In the genomic region with DNA sequence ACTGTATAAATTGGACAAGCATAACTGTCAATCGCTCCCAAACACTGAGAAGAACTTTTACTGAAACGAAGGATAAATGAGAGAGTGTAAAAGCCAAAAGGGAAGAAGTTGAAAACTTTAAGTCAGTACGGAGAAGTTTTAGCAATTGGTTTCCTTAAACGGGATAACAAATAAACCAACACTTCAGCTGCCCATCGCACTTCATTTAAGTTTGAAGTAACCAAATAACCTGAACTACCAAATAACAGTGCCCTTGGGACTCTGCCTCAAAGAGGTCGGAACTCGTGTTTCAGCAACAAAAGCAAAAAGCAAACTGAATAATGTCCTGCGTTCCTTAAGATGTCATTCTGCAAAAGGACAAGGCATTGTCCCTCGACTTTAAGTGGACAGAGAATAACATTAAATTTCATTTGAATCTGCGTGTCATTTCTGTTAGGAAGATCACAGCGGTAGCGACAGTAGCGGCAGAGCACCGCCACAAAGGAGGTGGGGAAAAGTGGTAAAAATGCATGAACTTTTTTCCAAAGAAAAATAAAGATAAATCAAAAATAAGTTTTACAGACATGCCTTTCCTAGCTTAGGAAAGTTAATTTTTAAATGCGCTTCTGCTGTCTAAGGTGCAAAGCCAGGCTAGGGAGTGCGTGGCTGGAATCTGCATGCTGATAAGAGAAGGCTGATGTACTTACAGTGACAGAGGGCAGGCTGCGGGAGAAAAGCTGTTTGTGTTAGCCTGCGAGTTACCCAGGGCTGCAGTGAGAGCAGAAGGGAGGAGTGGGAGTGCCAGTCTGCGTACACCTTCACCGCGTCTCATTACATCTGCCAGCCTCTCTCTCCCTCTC, we compare ENCODE assay signal across 11 cellular contexts.
A peak's percentile ranks its signal among the peaks of the same experiment; 100 is the strongest.
DNase-seq lines count a peak whose midpoint lies in the region; ATAC-seq and TF ChIP-seq lines count a peak whose summit lies in the region.
"Had no signal": no experiment of that assay in that cellular context is flagged by ENCODE, and none has a peak within 500 bp of the region (broad histone marks: within the 10 kb centered on the region; RNA-seq: fewer than 3 reads in every experiment).

No MANE protein-coding gene starts in this region.

- H3K36me3 ChIP-seq in neural progenitor cell = no peaks in the 10 kb centered on the region

- H3K9me3 Mint-ChIP-seq in brain (peaks cover 0 to 5% (median 0%) of the 10 kb centered on the region in 5 experiments), neural progenitor cell (no peaks in the 10 kb centered on the region), natural killer cell (no peaks in the 10 kb centered on the region)

- H3F3A ChIP-seq in neural progenitor cell (ENCODE audit: low read depth) = peaks cover 26% of the 10 kb centered on the region

- intact Hi-C loops in natural killer cell (cut with micrococcal nuclease) = loop anchor here (5.0 kb wide), 1 partner anchor 669 kb away; no protein-coding TSS in a partner anchor

- peaks cover 7% of the 10 kb centered on the region for H4K20me1 ChIP-seq in neural progenitor cell (ENCODE audit: low read depth)

- peaks cover 39% of the 10 kb centered on the region for H3K4me1 ChIP-seq in neural progenitor cell

- peaks cover 30% of the 10 kb centered on the region for H3K4me1 Mint-ChIP-seq in brain
- H3K4me1 Mint-ChIP-seq in neural progenitor cell = peaks cover 34% of the 10 kb centered on the region
- H3K4me1 Mint-ChIP-seq in natural killer cell = peaks cover under 1 to 16% of the 10 kb centered on the region in 2 donors

- H3K4me2 ChIP-seq in neural progenitor cell = peak overlapping the region; percentile 52

- peak overlapping the region; percentile 7 to 70 (median 61) for H3K27ac Mint-ChIP-seq in brain
- H3K27ac Mint-ChIP-seq in neural progenitor cell = no peak overlapping the region
- no peak overlapping the region for H3K27ac Mint-ChIP-seq in natural killer cell

- DNase-seq in NCI-H2107 treated with DMSO at 0.1 percent for 48 hours (lab: John Stamatoyannopoulos, UW; ENCODE audit: unreplicated experiment) (peak; percentile 88), NCI-H2107 (lab: John Stamatoyannopoulos, UW) (no peak), NCI-H1092 treated with DMSO at 0.1 percent for 48 hours (lab: John Stamatoyannopoulos, UW) (peak; percentile 80), neural progenitor cell (ENCODE audit: low spot score) (peak; percentile 65), natural killer cell (no peak), NCI-H446 treated with DMSO at 0.1 percent for 48 hours (lab: John Stamatoyannopoulos, UW) (no peak)
- DNase-seq: activated CD4-positive, alpha-beta T cell treated with anti-CD3 and anti-CD28 coated beads for 1 hour; KBM-7 had no signal

- H2AFZ ChIP-seq in neural progenitor cell (replicated peaks) = no peak overlapping the region

- H3K79me2 ChIP-seq in neural progenitor cell (ENCODE audit: low read depth) = no peaks in the 10 kb centered on the region

- H3K27me3 ChIP-seq in neural progenitor cell = peaks cover 100% of the 10 kb centered on the region
- H3K27me3 ChIP-seq: SJSA1 had no signal

- no peak overlapping the region for H3K9ac ChIP-seq in neural progenitor cell

- H3K36me3 Mint-ChIP-seq in brain (no peaks in the 10 kb centered on the region), neural progenitor cell (no peaks in the 10 kb centered on the region), natural killer cell (peaks cover 6% of the 10 kb centered on the region)

- TF ChIP-seq CTCF in brain (conservative IDR thresholded peaks at IDR 0.05) (no peak), neural progenitor cell (IDR thresholded peaks at IDR 0.05) (no peak), natural killer cell (IDR thresholded peaks at IDR 0.05) (no peak)

- H3K27me3 Mint-ChIP-seq in brain = peaks cover 35% of the 10 kb centered on the region
- H3K27me3 Mint-ChIP-seq in neural progenitor cell (ENCODE audit: insufficient read depth, low read depth) = peaks cover 36% of the 10 kb centered on the region
- H3K27me3 Mint-ChIP-seq in natural killer cell (ENCODE audit: low read depth in 2 of 2) = peaks cover 30 to 36% of the 10 kb centered on the region in 2 donors

- no peak for ATAC-seq in natural killer cell
- ATAC-seq in GM19023 (IDR thresholded peaks at IDR 0.05; ENCODE audit: unreplicated experiment) = no peak

- H3K27ac ChIP-seq in neural progenitor cell = no peak overlapping the region
- H3K27ac ChIP-seq: SJSA1 had no signal

- H3K4me3 ChIP-seq in neural progenitor cell = peak overlapping the region; percentile 57
- H3K4me3 ChIP-seq: SJSA1 had no signal

- no peaks in the 10 kb centered on the region for H3K9me3 ChIP-seq in neural progenitor cell (ENCODE audit: low read depth)
- H3K9me3 ChIP-seq: SJSA1 had no signal

- H3K4me3 Mint-ChIP-seq in brain = peak overlapping the region in 3 of 5 experiments; percentile 88 to 97 (median 94)
- H3K4me3 Mint-ChIP-seq in neural progenitor cell = peak overlapping the region; percentile 94
- no peak overlapping the region for H3K4me3 Mint-ChIP-seq in natural killer cell

Comparison
In these comparisons a context has a peak if more than half of its experiments do, and no peak if none do; other contexts are left out.
1. DNase-seq: peak in NCI-H2107 treated with DMSO at 0.1 percent for 48 hours (single experiment), NCI-H1092 treated with DMSO at 0.1 percent for 48 hours (single experiment) and neural progenitor cell (single experiment); none in NCI-H2107 (single experiment), natural killer cell (single experiment) and NCI-H446 treated with DMSO at 0.1 percent for 48 hours (single experiment).
2. H3K27ac Mint-ChIP-seq: peak in brain (5 of 5); none in neural progenitor cell (single experiment) and natural killer cell (0 of 2).